Comparison of ENCODE assay signal across 7 cellular contexts in the genomic region with DNA sequence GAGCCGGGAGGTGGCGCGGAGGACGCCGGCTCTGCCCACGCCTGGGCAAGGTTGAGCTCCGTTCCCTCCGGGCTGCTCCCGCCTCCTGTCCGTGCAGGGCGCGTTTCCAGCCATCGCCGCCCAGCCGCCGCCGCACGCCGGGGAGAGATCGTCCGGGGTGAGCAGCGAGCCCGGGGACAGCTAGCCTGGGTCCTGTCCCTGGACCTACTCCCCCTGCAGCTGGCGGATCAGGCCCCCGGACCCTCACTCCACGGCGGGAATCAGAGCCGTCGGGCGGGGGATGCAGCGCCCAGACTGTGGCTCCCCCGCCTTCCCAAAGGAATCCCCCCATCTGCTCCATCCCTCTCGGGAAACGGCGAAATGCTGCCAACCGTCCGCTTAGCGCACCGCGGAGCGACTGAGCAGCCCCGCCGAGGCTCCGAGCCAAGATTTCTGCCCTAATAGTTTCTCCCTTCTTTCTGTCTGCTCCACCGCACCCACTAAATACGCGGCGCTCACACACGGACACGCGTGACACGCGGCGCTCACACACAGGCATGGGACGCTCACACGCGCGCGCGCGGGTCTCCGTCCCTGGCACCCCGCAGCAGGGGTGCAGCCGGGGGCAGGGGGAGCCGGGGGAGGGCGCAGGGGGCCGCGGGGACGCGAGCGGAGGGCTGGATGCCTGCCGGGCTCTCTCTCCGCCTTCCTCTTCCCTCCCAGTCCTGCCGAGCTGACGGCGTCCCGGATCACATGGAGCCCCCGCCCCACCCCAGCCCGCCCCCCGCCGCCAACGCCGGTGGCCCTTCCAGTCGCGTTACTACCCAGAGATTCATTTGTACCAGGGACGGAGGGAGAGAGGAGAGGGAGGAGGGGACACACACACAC. TPM values are rescaled to one million over a fixed set of nuclear protein-coding genes. Genes with fewer than 3 reads are reported as not detected.
DNase-seq lines count a peak whose midpoint lies in the region; ATAC-seq and TF ChIP-seq lines count a peak whose summit lies in the region.

A gene (plus strand): TSS at position 814 of the 867 bp plus-strand sequence. CDS start 19,918 bp downstream, outside the sequence.

- no peak for TF ChIP-seq CTCF in HFFc6 (IDR thresholded peaks at IDR 0.05)
- TF ChIP-seq CTCF in epithelial cell of proximal tubule (conservative IDR thresholded peaks at IDR 0.05; ENCODE audit: low read depth, low read length), result peak; percentile 6

- no peaks in the 10 kb centered on the region for H3K36me3 Mint-ChIP-seq in HFFc6 (ENCODE audit: low read depth)
- H3K36me3 Mint-ChIP-seq in naive B cell, result no peaks in the 10 kb centered on the region

- ATAC-seq in SK-N-SH treated with all-trans-retinoic acid at 6 μM for 48 hours, result peak; percentile 84
- peak; percentile 41 to 51 for ATAC-seq in naive B cell (ENCODE audit: low read depth in 2 of 2)
- ATAC-seq in HG03175 (IDR thresholded peaks at IDR 0.05; ENCODE audit: unreplicated experiment), result no peak
- ATAC-seq in HG03439 (IDR thresholded peaks at IDR 0.05; ENCODE audit: unreplicated experiment), result no peak
- ATAC-seq in HG02759 (IDR thresholded peaks at IDR 0.05; ENCODE audit: unreplicated experiment), result no peak

- H3K4me3 ChIP-seq in epithelial cell of proximal tubule (ENCODE audit: low read depth, low read length), result peak within 1 kb of the TSS; percentile 45

- H3K4me3 Mint-ChIP-seq in HFFc6 (peak within 1 kb of the TSS; percentile 80), naive B cell (peak within 1 kb of the TSS; percentile 70 to 92 (median 80))

- H3K27me3 Mint-ChIP-seq in HFFc6 (ENCODE audit: insufficient read depth), result peaks cover 33% of the 10 kb centered on the region
- peaks cover 70 to 91% (median 88%) of the 10 kb centered on the region in 3 donors for H3K27me3 Mint-ChIP-seq in naive B cell

- DNase-seq in HFFc6 (no peak), epithelial cell of proximal tubule (ENCODE audit: low read depth) (no peak), naive B cell (no peak)

- H3K4me1 Mint-ChIP-seq in HFFc6 (ENCODE audit: low read depth) (no peaks in the 10 kb centered on the region), naive B cell (peaks cover 19 to 38% (median 24%) of the 10 kb centered on the region in 3 donors)

- no peaks in the 10 kb centered on the region for H3K9me3 Mint-ChIP-seq in HFFc6
- H3K9me3 Mint-ChIP-seq in naive B cell, result peaks cover 0 to 2% (median 0%) of the 10 kb centered on the region in 7 donors

- H3K27ac Mint-ChIP-seq in HFFc6 (no peak within 1 kb of the TSS), naive B cell (peak within 1 kb of the TSS in 1 of 6 donors; percentile 96)

TF ChIP-seq in SK-N-SH treated with all-trans-retinoic acid at 6 μM for 48 hours, 23 proteins besides CTCF, POLR2A, EP300 and RAD21:
- TF ChIP-seq, protein P1, sequence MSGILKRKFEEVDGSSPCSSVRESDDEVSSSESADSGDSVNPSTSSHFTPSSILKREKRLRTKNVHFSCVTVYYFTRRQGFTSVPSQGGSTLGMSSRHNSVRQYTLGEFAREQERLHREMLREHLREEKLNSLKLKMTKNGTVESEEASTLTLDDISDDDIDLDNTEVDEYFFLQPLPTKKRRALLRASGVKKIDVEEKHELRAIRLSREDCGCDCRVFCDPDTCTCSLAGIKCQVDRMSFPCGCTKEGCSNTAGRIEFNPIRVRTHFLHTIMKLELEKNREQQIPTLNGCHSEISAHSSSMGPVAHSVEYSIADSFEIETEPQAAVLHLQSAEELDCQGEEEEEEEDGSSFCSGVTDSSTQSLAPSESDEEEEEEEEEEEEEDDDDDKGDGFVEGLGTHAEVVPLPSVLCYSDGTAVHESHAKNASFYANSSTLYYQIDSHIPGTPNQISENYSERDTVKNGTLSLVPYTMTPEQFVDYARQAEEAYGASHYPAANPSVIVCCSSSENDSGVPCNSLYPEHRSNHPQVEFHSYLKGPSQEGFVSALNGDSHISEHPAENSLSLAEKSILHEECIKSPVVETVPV (CRISPR knock-in tag; IDR thresholded peaks at IDR 0.05), result no peak
- TF ChIP-seq, protein P2, sequence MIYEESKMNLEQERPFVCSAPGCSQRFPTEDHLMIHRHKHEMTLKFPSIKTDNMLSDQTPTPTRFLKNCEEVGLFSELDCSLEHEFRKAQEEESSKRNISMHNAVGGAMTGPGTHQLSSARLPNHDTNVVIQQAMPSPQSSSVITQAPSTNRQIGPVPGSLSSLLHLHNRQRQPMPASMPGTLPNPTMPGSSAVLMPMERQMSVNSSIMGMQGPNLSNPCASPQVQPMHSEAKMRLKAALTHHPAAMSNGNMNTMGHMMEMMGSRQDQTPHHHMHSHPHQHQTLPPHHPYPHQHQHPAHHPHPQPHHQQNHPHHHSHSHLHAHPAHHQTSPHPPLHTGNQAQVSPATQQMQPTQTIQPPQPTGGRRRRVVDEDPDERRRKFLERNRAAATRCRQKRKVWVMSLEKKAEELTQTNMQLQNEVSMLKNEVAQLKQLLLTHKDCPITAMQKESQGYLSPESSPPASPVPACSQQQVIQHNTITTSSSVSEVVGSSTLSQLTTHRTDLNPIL (CRISPR knock-in tag; IDR thresholded peaks at IDR 0.05; ENCODE audit: low read depth), result no peak
- TF ChIP-seq TCF4 (CRISPR knock-in tag; IDR thresholded peaks at IDR 0.05; ENCODE audit: borderline replicate concordance) (no peak), OSR1 (CRISPR knock-in tag; IDR thresholded peaks at IDR 0.05) (no peak), ISL1 (CRISPR knock-in tag; IDR thresholded peaks at IDR 0.05) (no peak), ZFP30 (CRISPR knock-in tag; IDR thresholded peaks at IDR 0.05) (no peak)
- TF ChIP-seq, protein P3, sequence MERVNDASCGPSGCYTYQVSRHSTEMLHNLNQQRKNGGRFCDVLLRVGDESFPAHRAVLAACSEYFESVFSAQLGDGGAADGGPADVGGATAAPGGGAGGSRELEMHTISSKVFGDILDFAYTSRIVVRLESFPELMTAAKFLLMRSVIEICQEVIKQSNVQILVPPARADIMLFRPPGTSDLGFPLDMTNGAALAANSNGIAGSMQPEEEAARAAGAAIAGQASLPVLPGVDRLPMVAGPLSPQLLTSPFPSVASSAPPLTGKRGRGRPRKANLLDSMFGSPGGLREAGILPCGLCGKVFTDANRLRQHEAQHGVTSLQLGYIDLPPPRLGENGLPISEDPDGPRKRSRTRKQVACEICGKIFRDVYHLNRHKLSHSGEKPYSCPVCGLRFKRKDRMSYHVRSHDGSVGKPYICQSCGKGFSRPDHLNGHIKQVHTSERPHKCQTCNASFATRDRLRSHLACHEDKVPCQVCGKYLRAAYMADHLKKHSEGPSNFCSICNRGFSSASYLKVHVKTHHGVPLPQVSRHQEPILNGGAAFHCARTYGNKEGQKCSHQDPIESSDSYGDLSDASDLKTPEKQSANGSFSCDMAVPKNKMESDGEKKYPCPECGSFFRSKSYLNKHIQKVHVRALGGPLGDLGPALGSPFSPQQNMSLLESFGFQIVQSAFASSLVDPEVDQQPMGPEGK (CRISPR knock-in tag; IDR thresholded peaks at IDR 0.05; ENCODE audit: borderline replicate concordance), result no peak

RNA-seq across cellular contexts. Expression of the gene that starts here (rescaled TPM):
- total RNA-seq in HFFc6 (2021; fragmentation: NEBNext Ultra II Directional; extraction: Animal tissue kit (Norgen Biotek cat#: 25700)), result not detected
- total RNA-seq in epithelial cell of proximal tubule, result 0.22 and 0.23 TPM in 2 replicates
- polyA plus RNA-seq in naive B cell (ENCODE audit: low read depth in 6 of 6), result not detected

Comparison
In these comparisons a context has a peak if more than half of its experiments do, and no peak if none do; other contexts are left out.
1. Peak in ATAC-seq in naive B cell; RNA of the gene not detected or under 1 TPM.